In genomic region chr7:43877968-43878864, GRCh38 we compare ENCODE assay signal across 2 cellular contexts.
TF ChIP-seq lines count a peak whose summit lies in the region.

No MANE protein-coding gene starts in this region.

TF ChIP-seq in GM23338, 12 proteins besides CTCF, POLR2A, EP300 and RAD21:
- TF ChIP-seq ZNF331 (CRISPR knock-in tag; IDR thresholded peaks at IDR 0.05; ENCODE audit: low read depth) (no peak), REST (IDR thresholded peaks at IDR 0.05; ENCODE audit: unreplicated experiment) (no peak), EZH2 (IDR thresholded peaks at IDR 0.05; ENCODE audit: low read depth, unreplicated experiment) (no peak), STAT1 (IDR thresholded peaks at IDR 0.05; ENCODE audit: unreplicated experiment) (no peak), EZH2phosphoT487 (IDR thresholded peaks at IDR 0.05; ENCODE audit: unreplicated experiment) (no peak), JUNB (IDR thresholded peaks at IDR 0.05; ENCODE audit: unreplicated experiment) (no peak), NANOG (IDR thresholded peaks at IDR 0.05; ENCODE audit: borderline replicate concordance) (no peak), ETS1 (IDR thresholded peaks at IDR 0.05) (no peak), ZNF114 (CRISPR knock-in tag; IDR thresholded peaks at IDR 0.05) (no peak), CREB1 (CRISPR knock-in tag; IDR thresholded peaks at IDR 0.05; ENCODE audit: low read depth) (no peak), POLR2AphosphoS5 (IDR thresholded peaks at IDR 0.05; ENCODE audit: low read depth) (no peak), ZNF462 (CRISPR knock-in tag; IDR thresholded peaks at IDR 0.05) (no peak)

TF ChIP-seq in endothelial cell of umbilical vein, 7 proteins besides CTCF, POLR2A, EP300 and RAD21:
- TF ChIP-seq POLR2AphosphoS5 (IDR thresholded peaks at IDR 0.05; ENCODE audit: insufficient read depth, low read depth, low read length) (no peak), FOS (IDR thresholded peaks at IDR 0.05; ENCODE audit: borderline replicate concordance, insufficient read depth, low read length) (no peak), GATA2 (IDR thresholded peaks at IDR 0.05; ENCODE audit: insufficient read depth, insufficient read length, low read depth, low read length) (no peak), MAX (IDR thresholded peaks at IDR 0.05; ENCODE audit: insufficient read depth, insufficient read length) (no peak), MYC (IDR thresholded peaks at IDR 0.05; ENCODE audit: low read depth, low read length) (no peak), EZH2 (IDR thresholded peaks at IDR 0.05; ENCODE audit: borderline replicate concordance, low read depth, low read length, severe bottlenecking) (no peak), JUN (IDR thresholded peaks at IDR 0.05; ENCODE audit: borderline replicate concordance, insufficient read depth, insufficient read length, low read depth) (no peak)
